18 cellular contexts compared by ENCODE assay signal in genomic region chr3:172644258-172644657, GRCh38.
"Had no signal": no experiment of that assay in that cellular context is flagged by ENCODE, and none has a peak within 500 bp of the region (broad histone marks: within the 10 kb centered on the region; RNA-seq: fewer than 3 reads in every experiment).

No MANE protein-coding gene starts in this region.

- ATAC-seq: gastrocnemius medialis, left lung, left ventricle myocardium superior, lower lobe of right lung had no signal

- H3K9me3 ChIP-seq: esophagus squamous epithelium, gastrocnemius medialis, heart right ventricle, left lung, lower lobe of right lung had no signal

- DNase-seq: dermis blood vessel endothelial cell; dorsolateral prefrontal cortex; effector CD4-positive, alpha-beta T cell; effector memory CD4-positive, alpha-beta T cell; esophagus squamous epithelium; foreskin fibroblast; foreskin melanocyte; glutamatergic neuron; heart right ventricle; hippocampal formation; left cardiac atrium; left lung; left ventricle myocardium superior; lower lobe of right lung; mesendoderm; midbrain had no signal

- H3K27ac ChIP-seq: coronary artery, dorsolateral prefrontal cortex, esophagus squamous epithelium, gastrocnemius medialis, heart right ventricle, left lung, lower lobe of right lung had no signal

- H3K27me3 ChIP-seq: dorsolateral prefrontal cortex, esophagus squamous epithelium, gastrocnemius medialis, heart right ventricle, left lung had no signal

- H3K4me3 ChIP-seq: coronary artery, dorsolateral prefrontal cortex, esophagus squamous epithelium, gastrocnemius medialis, heart right ventricle, left lung, lower lobe of right lung had no signal
